Comparison of ENCODE assay signal across 29 cellular contexts in the genomic region with DNA sequence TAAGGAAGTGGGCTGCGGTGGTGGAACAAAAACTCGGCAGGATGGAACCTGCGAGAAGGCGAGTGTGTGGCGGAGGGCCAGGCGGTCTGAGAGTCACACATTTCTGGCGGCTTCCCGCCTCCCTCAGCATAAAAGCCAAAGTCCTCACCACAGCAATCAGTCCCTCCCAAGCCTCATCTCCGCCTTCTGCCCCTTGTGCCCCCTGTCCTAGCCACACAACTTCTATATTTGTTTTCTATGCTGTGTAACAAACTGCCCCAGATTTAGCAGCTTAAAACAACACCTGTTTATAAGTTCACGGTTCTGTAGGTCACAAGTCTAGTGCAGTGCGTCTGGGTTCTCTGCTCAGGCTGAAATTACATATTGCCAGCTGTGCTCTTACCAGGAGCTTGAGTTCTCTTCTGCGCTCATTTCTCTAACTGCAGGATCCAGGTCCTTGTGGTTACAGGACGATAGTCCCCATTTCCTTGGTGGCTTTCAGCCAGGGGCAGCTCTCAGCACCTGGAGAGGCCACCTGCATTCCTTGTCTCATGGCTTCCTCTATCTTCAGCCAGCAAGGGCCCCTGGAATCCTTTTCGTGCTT. TPM values are rescaled to one million over a fixed set of nuclear protein-coding genes. Genes with fewer than 3 reads are reported as not detected.
DNase-seq lines count a peak whose midpoint lies in the region; ATAC-seq and TF ChIP-seq lines count a peak whose summit lies in the region.
"Had no signal": no experiment of that assay in that cellular context is flagged by ENCODE, and none has a peak within 500 bp of the region (broad histone marks: within the 10 kb centered on the region; RNA-seq: fewer than 3 reads in every experiment).

No MANE protein-coding gene starts in this region.

- ATAC-seq in esophagus mucosa: peak; percentile 19
- ATAC-seq: gastrocnemius medialis, K562 had no signal

- H3K27me3 Mint-ChIP-seq in type B pancreatic cell: peaks cover 2% of the 10 kb centered on the region

- POLR2A ChIA-PET in RWPE1 (lab: Yijun Ruan, JAX; ENCODE audit: low non-redundant PET): no interaction called here

- peaks cover 18% of the 10 kb centered on the region for H3K4me1 Mint-ChIP-seq in type B pancreatic cell (ENCODE audit: unreplicated experiment)
- H3K4me1 Mint-ChIP-seq: activated naive CD8-positive, alpha-beta T cell treated with anti-CD3 and anti-CD28 coated beads, Interleukin-2, amount 10 ng/mL, durations not matched to agents 7 days and 5 days had no signal

- peak; percentile 42 for DNase-seq in activated CD8-positive, alpha-beta memory T cell treated with anti-CD3 and anti-CD28 coated beads, Interleukin-2, amount 50 U/mL, for 48 hours
- no peak for DNase-seq in activated CD8-positive, alpha-beta memory T cell treated with anti-CD3 and anti-CD28 coated beads for 24 hours
- no peak for DNase-seq in RWPE1 (ENCODE audit: low spot score)
- DNase-seq in type B pancreatic cell (ENCODE audit: extremely low spot score, unreplicated experiment): peak; percentile 25
- no peak for DNase-seq in iPS-NIHi11 (ENCODE audit: low spot score)
- no peak for DNase-seq in NCI-H2171 (lab: John Stamatoyannopoulos, UW)
- DNase-seq in HUDEP-2 (lab: John Stamatoyannopoulos, UW; ENCODE audit: unreplicated experiment in 76 of 76): no peak
- DNase-seq: activated CD4-positive, alpha-beta T cell treated with anti-CD3 and anti-CD28 coated beads for 4 hours; activated naive CD8-positive, alpha-beta T cell treated with anti-CD3 and anti-CD28 coated beads, Interleukin-2, amount 10 ng/mL, durations not matched to agents 7 days and 5 days; AML-193; effector CD4-positive, alpha-beta T cell; EL; esophagus squamous epithelium; gastrocnemius medialis; NCI-H1694 treated with DMSO at 0.1 percent for 48 hours; occipital lobe; OCI-M1; stimulated activated CD4-positive, alpha-beta T cell treated with anti-CD3 and anti-CD28 coated beads, Interleukin-4, amount 100 ng/mL, for 24 hours had no signal

- peak overlapping the region; percentile 40 for H3K27ac Mint-ChIP-seq in type B pancreatic cell
- H3K27ac Mint-ChIP-seq: activated naive CD8-positive, alpha-beta T cell treated with anti-CD3 and anti-CD28 coated beads, Interleukin-2, amount 10 ng/mL, durations not matched to agents 7 days and 5 days; stimulated activated naive CD8-positive, alpha-beta T cell treated with anti-CD3 and anti-CD28 coated beads, Interleukin-15, Interleukin-2, amounts not matched to agents 100 ng/mL and 50 ng/mL, for 24 hours had no signal

- H3K36me3 Mint-ChIP-seq in type B pancreatic cell: no peaks in the 10 kb centered on the region
- H3K36me3 Mint-ChIP-seq: activated naive CD8-positive, alpha-beta T cell treated with anti-CD3 and anti-CD28 coated beads, Interleukin-2, amount 10 ng/mL, durations not matched to agents 7 days and 5 days had no signal

- H3K4me3 Mint-ChIP-seq in type B pancreatic cell: no peak overlapping the region
- H3K4me3 Mint-ChIP-seq: activated naive CD8-positive, alpha-beta T cell treated with anti-CD3 and anti-CD28 coated beads, Interleukin-2, amount 10 ng/mL, durations not matched to agents 7 days and 5 days; stimulated activated naive CD8-positive, alpha-beta T cell treated with anti-CD3 and anti-CD28 coated beads, Interleukin-15, Interleukin-2, amounts not matched to agents 100 ng/mL and 50 ng/mL, for 24 hours had no signal

- CTCF ChIA-PET in RWPE1 (lab: Yijun Ruan, JAX): interaction anchor here (0.5 to 1.0 kb wide), 3 partner anchors 29 to 1106 kb away, joined by 3 read pairs; no protein-coding TSS in a partner anchor

- no peaks in the 10 kb centered on the region for H3K9me3 Mint-ChIP-seq in type B pancreatic cell
- H3K9me3 Mint-ChIP-seq: activated naive CD8-positive, alpha-beta T cell treated with anti-CD3 and anti-CD28 coated beads, Interleukin-2, amount 10 ng/mL, durations not matched to agents 7 days and 5 days; stimulated activated naive CD8-positive, alpha-beta T cell treated with anti-CD3 and anti-CD28 coated beads, Interleukin-15, Interleukin-2, amounts not matched to agents 100 ng/mL and 50 ng/mL, for 24 hours had no signal

- TF ChIP-seq CTCF in RWPE1 (conservative IDR thresholded peaks at IDR 0.05; ENCODE audit: low read depth) (no peak), type B pancreatic cell (conservative IDR thresholded peaks at IDR 0.05) (no peak)

- H3K27ac ChIP-seq in RWPE1: peak overlapping the region; percentile 5; the same call in 1 of the 2 replicates
- H3K27ac ChIP-seq: gastrocnemius medialis, tibial nerve had no signal

RNA-seq across cellular contexts. Expression of a gene that starts 11.7 kb away (rescaled TPM):
- total RNA-seq in esophagus mucosa (not detected), type B pancreatic cell (ENCODE audit: low replicate concordance) (not detected in 2 replicates)
- total RNA-seq: A172; activated naive CD8-positive, alpha-beta T cell treated with anti-CD3 and anti-CD28 coated beads, Interleukin-2, amount 10 ng/mL, durations not matched to agents 7 days and 5 days; cerebellum; esophagus squamous epithelium; gastrocnemius medialis; H4; K562; kidney epithelial cell; lung; occipital lobe; smooth muscle cell; T-helper 1 cell treated with Interleukin-12 subunit alpha and Interleukin-12 subunit beta and Interleukin-4 antibody, amounts not matched to agents 30 ng/mL and 1 ng/mL, for 36 hours; tibial nerve had no signal

RNA-seq across cellular contexts. Expression of a gene that starts 33.2 kb away (rescaled TPM):
- total RNA-seq in esophagus mucosa: 22.8 TPM
- 38.2 and 46.5 TPM in 2 replicates for total RNA-seq in type B pancreatic cell (ENCODE audit: low replicate concordance)

RNA-seq across cellular contexts. Expression of a gene that starts 51.4 kb away (rescaled TPM):
- total RNA-seq in esophagus mucosa: 34.2 TPM
- total RNA-seq in type B pancreatic cell (ENCODE audit: low replicate concordance): 115 and 287 TPM in 2 replicates
- total RNA-seq: activated naive CD8-positive, alpha-beta T cell treated with anti-CD3 and anti-CD28 coated beads, Interleukin-2, amount 10 ng/mL, durations not matched to agents 7 days and 5 days; T-helper 1 cell treated with Interleukin-12 subunit alpha and Interleukin-12 subunit beta and Interleukin-4 antibody, amounts not matched to agents 30 ng/mL and 1 ng/mL, for 36 hours had no signal

Comparison
In these comparisons a context has a peak if more than half of its experiments do, and no peak if none do; other contexts are left out.
1. DNase-seq: peak in activated CD8-positive, alpha-beta memory T cell treated with anti-CD3 and anti-CD28 coated beads, Interleukin-2, amount 50 U/mL, for 48 hours (single experiment) and type B pancreatic cell (single experiment); none in activated CD8-positive, alpha-beta memory T cell treated with anti-CD3 and anti-CD28 coated beads for 24 hours (single experiment), RWPE1 (single experiment), iPS-NIHi11 (single experiment), NCI-H2171 (single experiment) and HUDEP-2 (0 of 76).